ENCODE assay signal across 15 cellular contexts in the genomic region with DNA sequence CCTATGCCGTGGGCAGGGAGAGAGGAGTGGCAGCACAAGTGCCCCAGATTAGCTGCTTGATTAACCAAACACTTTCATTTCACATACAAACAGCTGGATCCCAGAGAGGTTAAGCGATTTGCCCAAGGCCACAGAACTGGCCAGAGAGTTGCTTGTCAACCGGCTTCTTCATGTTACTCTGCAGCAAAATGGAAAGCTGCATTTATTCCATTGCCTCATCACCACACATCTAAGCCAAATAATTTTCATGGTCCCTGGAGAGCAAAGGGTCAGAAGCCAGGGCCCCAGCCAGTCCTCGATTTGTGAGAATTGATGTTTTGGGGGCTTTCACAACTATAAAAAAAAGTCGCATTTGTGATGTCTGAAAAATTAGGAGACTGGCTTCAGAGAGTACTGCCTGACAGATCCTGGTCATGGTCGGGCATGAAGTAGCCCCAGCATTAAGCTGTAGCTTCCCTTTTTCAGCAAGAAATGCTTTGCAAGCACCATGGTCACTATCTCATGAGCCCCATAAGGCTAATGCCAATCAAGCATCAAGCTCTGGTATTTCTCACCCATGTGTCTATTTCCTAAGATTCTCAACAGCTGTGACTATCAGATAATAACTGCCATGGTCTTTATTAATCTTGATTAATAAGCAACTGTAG.
DNase-seq lines count a peak whose midpoint lies in the region; ATAC-seq and TF ChIP-seq lines count a peak whose summit lies in the region.
"Had no signal": no experiment of that assay in that cellular context is flagged by ENCODE, and none has a peak within 500 bp of the region (broad histone marks: within the 10 kb centered on the region; RNA-seq: fewer than 3 reads in every experiment).

No MANE protein-coding gene starts in this region.

- POLR2A ChIA-PET in activated CD8-positive, alpha-beta T cell treated with anti-CD3 and anti-CD28 coated beads for 36 hours (lab: Charles Lee), result no interaction called here

- no peaks in the 10 kb centered on the region for H3K36me3 Mint-ChIP-seq in activated CD8-positive, alpha-beta T cell treated with anti-CD3 and anti-CD28 coated beads for 36 hours (ENCODE audit: low read depth)

- H3K27me3 Mint-ChIP-seq in activated CD8-positive, alpha-beta T cell treated with anti-CD3 and anti-CD28 coated beads for 36 hours, result peaks cover 26% of the 10 kb centered on the region

- H3K36me3 ChIP-seq in tibial artery, result no peaks in the 10 kb centered on the region

- no peaks in the 10 kb centered on the region for H3K9me3 ChIP-seq in tibial artery

- CTCF ChIA-PET in activated CD8-positive, alpha-beta T cell treated with anti-CD3 and anti-CD28 coated beads for 36 hours (lab: Charles Lee), result interaction anchor here (1.3 kb wide), 2 partner anchors 102 to 144 kb away, joined by 3 to 4 read pairs; no protein-coding TSS in a partner anchor

- DNase-seq in SKM-1 treated with dmso at 0.1 percent for 144 hours (lab: John Stamatoyannopoulos, UW; ENCODE audit: unreplicated experiment) (peak; percentile 6), fibroblast of the conjunctiva (ENCODE audit: low read depth) (peak; percentile 6), myocyte (ENCODE audit: low read depth) (peak; percentile 44), tibial artery (no peak), DMS53 treated with DMSO at 0.1 percent for 48 hours (lab: John Stamatoyannopoulos, UW; ENCODE audit: unreplicated experiment) (no peak)
- no peak for DNase-seq in activated CD8-positive, alpha-beta T cell treated with anti-CD3 and anti-CD28 coated beads for 36 hours
- DNase-seq: activated naive CD4-positive, alpha-beta T cell treated with Interleukin-2 at 50 U/mL for 16 hours; C1 segment of cervical spinal cord; KG1; mesendoderm; NCI-H2029; SHP77 treated with DMSO at 0.1 percent for 48 hours had no signal

- H3K27me3 ChIP-seq in tibial artery, result no peaks in the 10 kb centered on the region

- H3K4me3 ChIP-seq in tibial artery, result no peak overlapping the region

- no peak overlapping the region for H3K4me3 Mint-ChIP-seq in activated CD8-positive, alpha-beta T cell treated with anti-CD3 and anti-CD28 coated beads for 36 hours
- H3K4me3 Mint-ChIP-seq: central memory CD8-positive, alpha-beta T cell had no signal

- peaks cover 0 to 30% (median 26%) of the 10 kb centered on the region in 4 donors for H3K4me1 ChIP-seq in tibial artery

- peaks cover 2% of the 10 kb centered on the region for H3K4me1 Mint-ChIP-seq in activated CD8-positive, alpha-beta T cell treated with anti-CD3 and anti-CD28 coated beads for 36 hours (ENCODE audit: low read depth)
- H3K4me1 Mint-ChIP-seq: central memory CD8-positive, alpha-beta T cell had no signal

- ATAC-seq in activated CD8-positive, alpha-beta T cell treated with anti-CD3 and anti-CD28 coated beads for 36 hours, result no peak
- no peak for ATAC-seq in activated CD4-positive, CD25-positive, alpha-beta regulatory T cell treated with anti-CD3 and anti-CD28 coated beads, Interleukin-2, amount 50 U/mL, for 24 hours
- ATAC-seq in GM18867 (IDR thresholded peaks at IDR 0.05; ENCODE audit: unreplicated experiment), result no peak

- H3K27ac Mint-ChIP-seq in activated CD8-positive, alpha-beta T cell treated with anti-CD3 and anti-CD28 coated beads for 36 hours, result no peak overlapping the region

- no peak for TF ChIP-seq CTCF in tibial artery (IDR thresholded peaks at IDR 0.05)
- no peak for TF ChIP-seq CTCF in activated CD8-positive, alpha-beta T cell treated with anti-CD3 and anti-CD28 coated beads for 36 hours (IDR thresholded peaks at IDR 0.05)

- intact Hi-C loops in tibial artery (cut with DNase I; ENCODE audit: low total_unique reads), result loop anchor here (10.0 kb wide), 3 partner anchors 49 to 111 kb away; partner anchors contain the start of gene RRBP1
- intact Hi-C loops in activated CD8-positive, alpha-beta T cell treated with anti-CD3 and anti-CD28 coated beads for 36 hours (cut with micrococcal nuclease), result no loop called here

- no peaks in the 10 kb centered on the region for H3K9me3 Mint-ChIP-seq in activated CD8-positive, alpha-beta T cell treated with anti-CD3 and anti-CD28 coated beads for 36 hours

- peak overlapping the region; percentile 68 to 71 for H3K27ac ChIP-seq in tibial artery

Comparison
In these comparisons a context has a peak if more than half of its experiments do, and no peak if none do; other contexts are left out.
1. DNase-seq: peak in SKM-1 treated with dmso at 0.1 percent for 144 hours (single experiment), fibroblast of the conjunctiva (single experiment) and myocyte (single experiment); none in tibial artery (0 of 2), DMS53 treated with DMSO at 0.1 percent for 48 hours (single experiment) and activated CD8-positive, alpha-beta T cell treated with anti-CD3 and anti-CD28 coated beads for 36 hours (single experiment).